ENCODE assay signal across 9 cellular contexts in genomic region chr2:189024861-189025618, GRCh38. TPM values are rescaled to one million over a fixed set of nuclear protein-coding genes. Genes with fewer than 3 reads are reported as not detected.
DNase-seq lines count a peak whose midpoint lies in the region; ATAC-seq and TF ChIP-seq lines count a peak whose summit lies in the region.
"Had no signal": no experiment of that assay in that cellular context is flagged by ENCODE, and none has a peak within 500 bp of the region (broad histone marks: within the 10 kb centered on the region; RNA-seq: fewer than 3 reads in every experiment).

No MANE protein-coding gene starts in this region.

- no peaks in the 10 kb centered on the region for H3K36me3 ChIP-seq in KMS-11 (ENCODE audit: insufficient read depth)
- H3K36me3 ChIP-seq in esophagus squamous epithelium = no peaks in the 10 kb centered on the region
- H3K36me3 ChIP-seq in Peyer's patch = no peaks in the 10 kb centered on the region
- no peaks in the 10 kb centered on the region for H3K36me3 ChIP-seq in CD4-positive, alpha-beta memory T cell (ENCODE audit: insufficient read depth, low read length)

- H3K9me3 ChIP-seq in AG04450 (ENCODE audit: control insufficient read depth, insufficient read depth, low read length) = peaks cover 6% of the 10 kb centered on the region; the same call in 1 of the 2 replicates
- H3K9me3 ChIP-seq in esophagus squamous epithelium = no peaks in the 10 kb centered on the region
- H3K9me3 ChIP-seq in Peyer's patch = no peaks in the 10 kb centered on the region
- H3K9me3 ChIP-seq in CD4-positive, alpha-beta memory T cell (ENCODE audit: control insufficient read depth in 1 of 2, low read length in 2 of 2) = no peaks in the 10 kb centered on the region

- no peak for TF ChIP-seq POLR2A in esophagus squamous epithelium (IDR thresholded peaks at IDR 0.05)
- no peak for TF ChIP-seq POLR2A in Peyer's patch (IDR thresholded peaks at IDR 0.05)

- H3K4me3 Mint-ChIP-seq in CD4-positive, alpha-beta memory T cell = no peak overlapping the region

- DNase-seq in AG04450 (ENCODE audit: low read depth, low spot score) = no peak
- no peak for DNase-seq in esophagus squamous epithelium (lab: John Stamatoyannopoulos, UW)
- DNase-seq in stimulated activated naive CD4-positive, alpha-beta T cell (lab: John Stamatoyannopoulos, UW) = no peak
- DNase-seq in Peyer's patch = no peak
- no peak for DNase-seq in CD4-positive, alpha-beta memory T cell
- no peak for DNase-seq in stimulated activated CD4-positive, alpha-beta T cell treated with anti-CD3 and anti-CD28 coated beads, Interleukin-4, amount 100 ng/mL, for 24 hours

- TF ChIP-seq CTCF in AG04450 (IDR thresholded peaks at IDR 0.05; ENCODE audit: low read depth, low read length) = peak; percentile 49
- TF ChIP-seq CTCF in KMS-11 (conservative IDR thresholded peaks at IDR 0.05; ENCODE audit: low read depth, low read length) = peak; percentile 42; the same call in 1 of the 2 replicates
- TF ChIP-seq CTCF in esophagus squamous epithelium (IDR thresholded peaks at IDR 0.05) = no peak
- peak in 1 of 6 experiments; percentile 8 for TF ChIP-seq CTCF in Peyer's patch (IDR thresholded peaks at IDR 0.05)

- H3K4me3 ChIP-seq in AG04450 (ENCODE audit: low read depth, low read length) (no peak overlapping the region), KMS-11 (IDR thresholded peaks at IDR 0.05; ENCODE audit: insufficient read depth, low read depth, low read length) (no peak overlapping the region), esophagus squamous epithelium (no peak overlapping the region), Peyer's patch (no peak overlapping the region)
- H3K4me3 ChIP-seq in CD4-positive, alpha-beta memory T cell (ENCODE audit: low read length in 2 of 2) = no peak overlapping the region

- WGBS in esophagus squamous epithelium, 2 donors = 35 to 36% methylated on average over 4 of the region's 4 CpGs

- H3K4me1 ChIP-seq in KMS-11 (ENCODE audit: low read depth, poor library complexity, severe bottlenecking) (no peaks in the 10 kb centered on the region), esophagus squamous epithelium (peaks cover 0 to 11% (median 0%) of the 10 kb centered on the region in 3 donors), Peyer's patch (no peaks in the 10 kb centered on the region)
- H3K4me1 ChIP-seq in CD4-positive, alpha-beta memory T cell (ENCODE audit: insufficient read depth, low read length) = no peaks in the 10 kb centered on the region

- peaks cover 3 to 5% of the 10 kb centered on the region in 2 donors for H3K27me3 Mint-ChIP-seq in CD4-positive, alpha-beta memory T cell

- no peak overlapping the region for H2AFZ ChIP-seq in KMS-11 (ENCODE audit: low read depth)

- H3K9ac ChIP-seq in KMS-11 = no peak overlapping the region

- CTCF ChIA-PET in AG04450 (lab: Charles Lee) = interaction anchor here (1.3 kb wide), 1 partner anchor 19 kb away, joined by 3 read pairs; no protein-coding TSS in a partner anchor
- CTCF ChIA-PET in CD4-positive, alpha-beta memory T cell (lab: Charles Lee; ENCODE audit: partially characterized antibody) = no interaction called here

- no peak overlapping the region for H3K27ac Mint-ChIP-seq in CD4-positive, alpha-beta memory T cell

- peaks cover 0 to 2% (median 0%) of the 10 kb centered on the region in 8 donors for H3K9me3 Mint-ChIP-seq in CD4-positive, alpha-beta memory T cell

- no peak overlapping the region for H3K4me2 ChIP-seq in KMS-11

- H3K27ac ChIP-seq in AG04450 (ENCODE audit: low read depth, low read length) (no peak overlapping the region), KMS-11 (no peak overlapping the region), esophagus squamous epithelium (peak overlapping the region in 3 of 4 donors; percentile 16 to 44 (median 25)), Peyer's patch (no peak overlapping the region)
- H3K27ac ChIP-seq in CD4-positive, alpha-beta memory T cell (ENCODE audit: low read depth, low read length) = no peak overlapping the region

- no peaks in the 10 kb centered on the region for H3K79me2 ChIP-seq in KMS-11 (ENCODE audit: insufficient read depth, low read depth)

- POLR2A ChIA-PET in AG04450 (lab: Yijun Ruan, JAX) = no interaction called here
- POLR2A ChIA-PET in CD4-positive, alpha-beta memory T cell (lab: Charles Lee; ENCODE audit: partially characterized antibody) = no interaction called here

- no peaks in the 10 kb centered on the region for H3K4me1 Mint-ChIP-seq in CD4-positive, alpha-beta memory T cell

- H3K27me3 ChIP-seq in AG04450 (ENCODE audit: control insufficient read depth, insufficient read depth, low read length) (no peaks in the 10 kb centered on the region), KMS-11 (ENCODE audit: insufficient read depth, low read depth) (no peaks in the 10 kb centered on the region), esophagus squamous epithelium (no peaks in the 10 kb centered on the region), Peyer's patch (no peaks in the 10 kb centered on the region)
- no peaks in the 10 kb centered on the region for H3K27me3 ChIP-seq in CD4-positive, alpha-beta memory T cell (ENCODE audit: insufficient read depth, low read length)

- no peaks in the 10 kb centered on the region for H4K20me1 ChIP-seq in KMS-11 (ENCODE audit: insufficient read depth)

- ATAC-seq in GM19452 (IDR thresholded peaks at IDR 0.05; ENCODE audit: unreplicated experiment) = peak; percentile 66

- intact Hi-C loops in esophagus squamous epithelium (cut with DNase I) = no loop called here
- intact Hi-C loops in CD4-positive, alpha-beta memory T cell (cut with micrococcal nuclease) = no loop called here

- no peaks in the 10 kb centered on the region for H3K36me3 Mint-ChIP-seq in CD4-positive, alpha-beta memory T cell

RNA-seq across cellular contexts. Expression of gene COL3A1, which starts 50.9 kb away (rescaled TPM):
- polyA plus RNA-seq in AG04450 (2011; rRNA removed) = 1,314 and 1,396 TPM in 2 replicates
- 1,277 and 1,281 TPM in 2 replicates for polyA minus RNA-seq in AG04450 (2011; rRNA and poly(A)+ RNA removed)
- total RNA-seq in esophagus squamous epithelium (100 to 1,000 TPM in 1 of 4 donors, 10 to 100 TPM in 3; 14.9 to 119 (median 63.8) TPM), Peyer's patch (100 to 1,000 TPM in 1 of 4 donors, 10 to 100 TPM in 3; 33.9 to 317 (median 69.9) TPM)
- total RNA-seq in CD4-positive, alpha-beta memory T cell = not detected
- polyA plus RNA-seq in CD4-positive, alpha-beta memory T cell = not detected
- total RNA-seq: T-helper 2 cell treated with Interferon-gamma antibody and Interleukin-4, amounts not matched to agents 100 ng/mL and 5 ng/mL, for 36 hours had no signal

Comparison
In these comparisons a context has a peak if more than half of its experiments do, and no peak if none do; other contexts are left out.
1. H3K27ac ChIP-seq: peak in esophagus squamous epithelium (3 of 4); none in AG04450 (single experiment), KMS-11 (single experiment), Peyer's patch (0 of 4) and CD4-positive, alpha-beta memory T cell (single experiment).
2. CTCF ChIP-seq: peak in AG04450 (single experiment) and KMS-11 (single experiment); none in esophagus squamous epithelium (0 of 6).
3. RNA of gene COL3A1, which starts 50.9 kb away (total RNA-seq): 33.9 to 317 TPM in Peyer's patch and 14.9 to 119 TPM in esophagus squamous epithelium; not detected in CD4-positive, alpha-beta memory T cell; every median in the first group is over 10 times any median in the second.